ENCODE assay signal across 1 cellular context in genomic region chr9:70258692-70259511, GRCh38.
A peak's percentile ranks its signal among the peaks of the same experiment; 100 is the strongest.
TF ChIP-seq lines count a peak whose summit lies in the region.

Gene SMC5, plus strand, starts transcription at chr9:70258978. Its CDS starts 101 bp downstream, at chr9:70259079.

TF ChIP-seq in K562, 482 proteins besides CTCF, POLR2A, EP300 and RAD21 (continued from another document and continues in another):
- peak; percentile 72 for TF ChIP-seq ZBTB40 (IDR thresholded peaks at IDR 0.05)
- TF ChIP-seq ZBTB40 (CRISPR knock-in tag; IDR thresholded peaks at IDR 0.05): no peak
- TF ChIP-seq ZNF41 (CRISPR knock-in tag; conservative IDR thresholded peaks at IDR 0.05): no peak
- no peak for TF ChIP-seq ZNF217 (CRISPR knock-in tag; IDR thresholded peaks at IDR 0.05)
- 0 out of 4 replicates have a peak, but pooled peaks of 1 of the 2 experiments have one; percentile 46 for TF ChIP-seq NONO (IDR thresholded peaks at IDR 0.05; ENCODE audit: low read depth in 2 of 2, low read length in 1 of 2)
- TF ChIP-seq ZNF347 (CRISPR knock-in tag; IDR thresholded peaks at IDR 0.05; ENCODE audit: low read depth): no peak
- TF ChIP-seq ZNF253 (CRISPR knock-in tag; conservative IDR thresholded peaks at IDR 0.05): no peak
- TF ChIP-seq CEBPZ (IDR thresholded peaks at IDR 0.05; ENCODE audit: borderline replicate concordance, low read depth, low read length): no peak
- TF ChIP-seq ELF1 (tag; IDR thresholded peaks at IDR 0.05): 0 out of 2 replicates have a peak, but pooled peaks have one; percentile 35
- peak; percentile 42; the same call in 1 of the 2 replicates for TF ChIP-seq SP1 (CRISPR knock-in tag; IDR thresholded peaks at IDR 0.05)
- TF ChIP-seq HNRNPH1 (optimal IDR thresholded peaks at IDR 0.05; ENCODE audit: low read depth, low read length): no peak
- TF ChIP-seq ZNF449 (CRISPR knock-in tag; IDR thresholded peaks at IDR 0.05): no peak
- TF ChIP-seq BRF2 (IDR thresholded peaks at IDR 0.05; ENCODE audit: borderline replicate concordance, insufficient read depth, insufficient read length): no peak
- peak; percentile 88 for TF ChIP-seq RBBP5 (IDR thresholded peaks at IDR 0.05; ENCODE audit: borderline replicate concordance, insufficient read depth, low read length, poor library complexity, severe bottlenecking)
- no peak for TF ChIP-seq GATA2 (CRISPR knock-in tag; IDR thresholded peaks at IDR 0.05)
- no peak for TF ChIP-seq ZNF197 (CRISPR knock-in tag; IDR thresholded peaks at IDR 0.05; ENCODE audit: low read depth)
- no peak for TF ChIP-seq ZC3H8 (IDR thresholded peaks at IDR 0.05)
- TF ChIP-seq C11orf30 (IDR thresholded peaks at IDR 0.05; ENCODE audit: low read depth): peak; percentile 15; the same call in 1 of the 2 replicates
- TF ChIP-seq ZBTB17 (CRISPR knock-in tag; IDR thresholded peaks at IDR 0.05): no peak
- TF ChIP-seq SREBF2 (CRISPR knock-in tag; IDR thresholded peaks at IDR 0.05): no peak
- no peak for TF ChIP-seq E2F5 (CRISPR knock-in tag; IDR thresholded peaks at IDR 0.05)
- TF ChIP-seq MCM3 (IDR thresholded peaks at IDR 0.05): no peak
- TF ChIP-seq ZNF668 (CRISPR knock-in tag; IDR thresholded peaks at IDR 0.05): no peak
- TF ChIP-seq ZNF583 (CRISPR knock-in tag; IDR thresholded peaks at IDR 0.05): no peak
- no peak for TF ChIP-seq CBFA2T2 (conservative IDR thresholded peaks at IDR 0.05)
- no peak for TF ChIP-seq KAT2B (IDR thresholded peaks at IDR 0.05; ENCODE audit: low read depth, low read length)
- TF ChIP-seq LCOR (CRISPR knock-in tag; IDR thresholded peaks at IDR 0.05): 0 out of 2 replicates have a peak, but pooled peaks have one; percentile 22
- no peak for TF ChIP-seq MTA1 (IDR thresholded peaks at IDR 0.05; ENCODE audit: borderline replicate concordance)
- peak; percentile 81 to 86 for TF ChIP-seq E2F6 (IDR thresholded peaks at IDR 0.05; ENCODE audit: borderline replicate concordance in 1 of 2, extremely low read depth in 1 of 2, insufficient read depth in 1 of 2, insufficient read length in 1 of 2, low read depth in 1 of 2, low read length in 1 of 2, poor library complexity in 1 of 2, severe bottlenecking in 1 of 2)
- no peak for TF ChIP-seq ZNF589 (CRISPR knock-in tag; IDR thresholded peaks at IDR 0.05; ENCODE audit: low read depth)
- no peak for TF ChIP-seq ZHX1 (conservative IDR thresholded peaks at IDR 0.05; ENCODE audit: low read length)
- TF ChIP-seq KAT7 (CRISPR knock-in tag; IDR thresholded peaks at IDR 0.05; ENCODE audit: borderline replicate concordance): no peak
- TF ChIP-seq RNF219 (CRISPR knock-in tag; IDR thresholded peaks at IDR 0.05): no peak
- TF ChIP-seq ZNF699 (CRISPR knock-in tag; IDR thresholded peaks at IDR 0.05; ENCODE audit: insufficient replicate concordance): no peak
- no peak for TF ChIP-seq HCFC1 (IDR thresholded peaks at IDR 0.05; ENCODE audit: low read depth, low read length)
- TF ChIP-seq TBL1XR1 (IDR thresholded peaks at IDR 0.05; ENCODE audit: low read length in 2 of 2): no peak
- TF ChIP-seq RBFOX2 (IDR thresholded peaks at IDR 0.05; ENCODE audit: low read depth, low read length): peak; percentile 96
- no peak for TF ChIP-seq TEAD1 (CRISPR knock-in tag; IDR thresholded peaks at IDR 0.05)
- no peak for TF ChIP-seq ZNF79 (CRISPR knock-in tag; IDR thresholded peaks at IDR 0.05; ENCODE audit: low read depth)
- TF ChIP-seq HNRNPK (IDR thresholded peaks at IDR 0.05; ENCODE audit: low read depth, low read length, poor library complexity, severe bottlenecking): no peak
- TF ChIP-seq SRSF7 (optimal IDR thresholded peaks at IDR 0.05; ENCODE audit: low read depth, low read length): no peak
- TF ChIP-seq CHCHD3 (CRISPR knock-in tag; IDR thresholded peaks at IDR 0.05): no peak
